Comparison of ENCODE assay signal across 1 cellular context in genomic region chr7:16564909-16565426, GRCh38.
A peak's percentile ranks its signal among the peaks of the same experiment; 100 is the strongest.
TF ChIP-seq lines count a peak whose summit lies in the region.

No MANE protein-coding gene starts in this region.

TF ChIP-seq in K562, 482 proteins besides CTCF, POLR2A, EP300 and RAD21 (continued from another document):
- TF ChIP-seq ZNF655 (CRISPR knock-in tag; IDR thresholded peaks at IDR 0.05) (no peak), TAF7 (tag; IDR thresholded peaks at IDR 0.05) (no peak), SIN3B (IDR thresholded peaks at IDR 0.05; ENCODE audit: low read depth) (no peak), CTBP1 (IDR thresholded peaks at IDR 0.05; ENCODE audit: borderline replicate concordance) (peak; percentile 70), THRB (CRISPR knock-in tag; conservative IDR thresholded peaks at IDR 0.05) (no peak), MAFG (tag; conservative IDR thresholded peaks at IDR 0.05) (no peak), ADNP (tag; IDR thresholded peaks at IDR 0.05) (0 out of 2 replicates have a peak, but pooled peaks have one; percentile 38), ZBTB40 (IDR thresholded peaks at IDR 0.05) (no peak), ZBTB40 (CRISPR knock-in tag; IDR thresholded peaks at IDR 0.05) (peak; percentile 64; the same call in 1 of the 2 replicates), ZNF57 (CRISPR knock-in tag; IDR thresholded peaks at IDR 0.05) (no peak), CCAR2 (IDR thresholded peaks at IDR 0.05; ENCODE audit: low read depth, low read length) (no peak), DEAF1 (CRISPR knock-in tag; IDR thresholded peaks at IDR 0.05) (peak; percentile 78), SMARCC2 (IDR thresholded peaks at IDR 0.05; ENCODE audit: low read depth) (no peak), LCOR (CRISPR knock-in tag; IDR thresholded peaks at IDR 0.05) (0 out of 2 replicates have a peak, but pooled peaks have one; percentile 56)
